16 cellular contexts compared by ENCODE assay signal in genomic region chr9:100150209-100150608, GRCh38. TPM values are rescaled to one million over a fixed set of nuclear protein-coding genes. Genes with fewer than 3 reads are reported as not detected.
DNase-seq lines count a peak whose midpoint lies in the region; ATAC-seq and TF ChIP-seq lines count a peak whose summit lies in the region.
"Had no signal": no experiment of that assay in that cellular context is flagged by ENCODE, and none has a peak within 500 bp of the region (broad histone marks: within the 10 kb centered on the region; RNA-seq: fewer than 3 reads in every experiment).

No MANE protein-coding gene starts in this region.

- H3K4me3 Mint-ChIP-seq in natural killer cell = no peak overlapping the region
- H3K4me3 Mint-ChIP-seq: activated CD4-positive, alpha-beta memory T cell treated with anti-CD3 and anti-CD28 coated beads, Interleukin-2, amount 10 ng/mL, durations not matched to agents 7 days and 5 days; activated T-helper 1 cell treated with anti-CD3 and anti-CD28 coated beads, Interleukin-12 subunit alpha, Interleukin-12 subunit beta, Interleukin-2, Interleukin-4 antibody, amounts not matched to agents 30 ng/mL and 10 ng/mL and 1 ng/mL, durations not matched to agents 14 hours and 24 hours and 36 hours; naive thymus-derived CD4-positive, alpha-beta T cell had no signal

- H3K27me3 Mint-ChIP-seq in natural killer cell (ENCODE audit: low read depth in 2 of 2) = no peaks in the 10 kb centered on the region
- H3K27me3 Mint-ChIP-seq: activated CD4-positive, alpha-beta memory T cell treated with anti-CD3 and anti-CD28 coated beads, Interleukin-2, amount 10 ng/mL, durations not matched to agents 7 days and 5 days; naive thymus-derived CD4-positive, alpha-beta T cell had no signal

- H3K4me3 ChIP-seq in AG10803 (ENCODE audit: low read length) (no peak overlapping the region), astrocyte of the cerebellum (ENCODE audit: low read depth, low read length) (no peak overlapping the region)
- H3K4me3 ChIP-seq: thyroid gland had no signal

- peak; percentile 24 for DNase-seq in AG10803 (ENCODE audit: low read depth)
- peak; percentile 41 for DNase-seq in LHCN-M2 (ENCODE audit: low read depth)
- peak; percentile 47 for DNase-seq in astrocyte of the cerebellum (ENCODE audit: low read depth)
- DNase-seq in fibroblast of the conjunctiva (ENCODE audit: low read depth) = peak; percentile 23
- DNase-seq in natural killer cell = no peak
- DNase-seq: activated CD4-positive, alpha-beta memory T cell treated with anti-CD3 and anti-CD28 coated beads, Interleukin-2, amount 10 ng/mL, durations not matched to agents 7 days and 5 days; Calu3; cortex of kidney; naive thymus-derived CD4-positive, alpha-beta T cell; stimulated activated CD4-positive, alpha-beta T cell treated with anti-CD3 and anti-CD28 coated beads, Interleukin-2, amount 100 ng/mL, for 24 hours; thyroid gland had no signal

- in situ Hi-C loops in astrocyte of the cerebellum (cut with HindIII; ENCODE audit: low sequenced_read_pairs) = no loop called here

- H3K27ac Mint-ChIP-seq in natural killer cell = no peak overlapping the region
- H3K27ac Mint-ChIP-seq: activated CD4-positive, alpha-beta memory T cell treated with anti-CD3 and anti-CD28 coated beads, Interleukin-2, amount 10 ng/mL, durations not matched to agents 7 days and 5 days; activated T-helper 1 cell treated with anti-CD3 and anti-CD28 coated beads, Interleukin-12 subunit alpha, Interleukin-12 subunit beta, Interleukin-2, Interleukin-4 antibody, amounts not matched to agents 30 ng/mL and 10 ng/mL and 1 ng/mL, durations not matched to agents 14 hours and 24 hours and 36 hours; naive thymus-derived CD4-positive, alpha-beta T cell had no signal

- no peak for TF ChIP-seq CTCF in AG10803 (conservative IDR thresholded peaks at IDR 0.05; ENCODE audit: low read length)
- no peak for TF ChIP-seq CTCF in astrocyte of the cerebellum (IDR thresholded peaks at IDR 0.05; ENCODE audit: low read depth, low read length, missing control alignments)
- no peak for TF ChIP-seq CTCF in natural killer cell (IDR thresholded peaks at IDR 0.05)

- intact Hi-C loops in natural killer cell (cut with micrococcal nuclease) = no loop called here

- H3K4me1 Mint-ChIP-seq in natural killer cell = peaks cover 7 to 13% of the 10 kb centered on the region in 2 donors
- H3K4me1 Mint-ChIP-seq: activated CD4-positive, alpha-beta memory T cell treated with anti-CD3 and anti-CD28 coated beads, Interleukin-2, amount 10 ng/mL, durations not matched to agents 7 days and 5 days; naive thymus-derived CD4-positive, alpha-beta T cell had no signal

- no peak for ATAC-seq in GM18520 (IDR thresholded peaks at IDR 0.05; ENCODE audit: unreplicated experiment)
- ATAC-seq in GM21737 (IDR thresholded peaks at IDR 0.05; ENCODE audit: unreplicated experiment) = no peak
- no peak for ATAC-seq in GM21390 (IDR thresholded peaks at IDR 0.05; ENCODE audit: unreplicated experiment)
- no peak for ATAC-seq in natural killer cell
- ATAC-seq: esophagus mucosa; naive thymus-derived CD4-positive, alpha-beta T cell had no signal

- no peaks in the 10 kb centered on the region for H3K9me3 Mint-ChIP-seq in natural killer cell
- H3K9me3 Mint-ChIP-seq: activated CD4-positive, alpha-beta memory T cell treated with anti-CD3 and anti-CD28 coated beads, Interleukin-2, amount 10 ng/mL, durations not matched to agents 7 days and 5 days; activated T-helper 1 cell treated with anti-CD3 and anti-CD28 coated beads, Interleukin-12 subunit alpha, Interleukin-12 subunit beta, Interleukin-2, Interleukin-4 antibody, amounts not matched to agents 30 ng/mL and 10 ng/mL and 1 ng/mL, durations not matched to agents 14 hours and 24 hours and 36 hours; naive thymus-derived CD4-positive, alpha-beta T cell had no signal

- no peaks in the 10 kb centered on the region for H3K36me3 Mint-ChIP-seq in natural killer cell

RNA-seq across cellular contexts. Expression of gene INVS, which starts 51.2 kb away (rescaled TPM):
- total RNA-seq in LHCN-M2 (2014; rRNA removed) (16.3 and 16.6 TPM in 2 replicates), natural killer cell (10 to 100 TPM; 24.5 to 30.6 (median 27.4) TPM)
- polyA plus RNA-seq in LHCN-M2 (2012) = 5.7 TPM

RNA-seq across cellular contexts. Expression of gene ERP44, which starts 51.4 kb away (rescaled TPM):
- total RNA-seq in LHCN-M2 (2014; rRNA removed) (13.9 TPM in 2 replicates), natural killer cell (10 to 100 TPM; 14.2 to 15.4 (median 15.1) TPM)
- polyA plus RNA-seq in LHCN-M2 (2012) = 9.6 TPM
